In the genomic region with DNA sequence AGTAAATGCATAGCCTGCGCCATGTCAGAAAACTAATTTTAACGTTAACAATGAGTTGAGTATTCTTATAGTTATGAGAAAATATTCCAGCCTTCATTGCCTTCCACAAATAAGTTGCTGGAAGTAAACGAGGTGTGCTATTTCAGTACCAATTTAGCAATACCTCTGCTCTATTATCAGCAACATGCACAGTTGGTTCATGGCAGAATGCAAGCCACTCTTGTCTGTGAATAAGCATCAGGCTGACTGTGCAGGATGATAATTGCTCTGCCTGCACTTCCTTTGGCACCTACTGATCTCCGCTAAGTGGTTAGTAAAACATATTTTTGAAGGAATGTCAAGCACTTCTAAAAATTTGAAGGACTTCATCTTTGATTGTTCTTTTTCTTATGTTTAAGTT, we compare ENCODE assay signal across 17 cellular contexts.
DNase-seq lines count a peak whose midpoint lies in the region; ATAC-seq and TF ChIP-seq lines count a peak whose summit lies in the region.
"Had no signal": no experiment of that assay in that cellular context is flagged by ENCODE, and none has a peak within 500 bp of the region (broad histone marks: within the 10 kb centered on the region; RNA-seq: fewer than 3 reads in every experiment).

No MANE protein-coding gene starts in this region.

- peak; percentile 12 for DNase-seq in NCI-H510A treated with DMSO at 0.1 percent for 48 hours (lab: John Stamatoyannopoulos, UW)
- DNase-seq in NCI-H510A (lab: John Stamatoyannopoulos, UW) = no peak
- peak; percentile 25 to 79 (median 75) for DNase-seq in NCI-H1417 (lab: John Stamatoyannopoulos, UW)
- DNase-seq in NCI-H524 treated with DMSO at 0.1 percent for 48 hours (lab: John Stamatoyannopoulos, UW) = peak; percentile 42
- peak; percentile 6 for DNase-seq in myocyte (ENCODE audit: low read depth)
- no peak for DNase-seq in activated T-cell treated with anti-CD3 and anti-CD28 coated beads, Interleukin-2, amount 50 U/mL, for 48 hours
- no peak for DNase-seq in GM20000 (ENCODE audit: low spot score)
- DNase-seq: CD8-positive, alpha-beta memory T cell; EL; MG63; NCI-H1105 treated with DMSO at 0.1 percent for 48 hours; NCI-H2029 treated with DMSO at 0.1 percent for 48 hours; NK-92 treated with Interleukin-12 subunit alpha and Interleukin-12 subunit beta, amount 100 ng/mL, for 24 hours; OCI-M1; T-cell had no signal

- TF ChIP-seq CTCF in GM20000 (IDR thresholded peaks at IDR 0.05; ENCODE audit: extremely low read depth, missing control alignments) = no peak

- ATAC-seq in GM18868 (IDR thresholded peaks at IDR 0.05; ENCODE audit: unreplicated experiment) = no peak
- ATAC-seq: HepG2, T-cell had no signal

Comparison
In these comparisons a context has a peak if more than half of its experiments do, and no peak if none do; other contexts are left out.
1. DNase-seq: peak in NCI-H510A treated with DMSO at 0.1 percent for 48 hours (single experiment), NCI-H1417 (3 of 3), NCI-H524 treated with DMSO at 0.1 percent for 48 hours (single experiment) and myocyte (single experiment); none in NCI-H510A (single experiment), activated T-cell treated with anti-CD3 and anti-CD28 coated beads, Interleukin-2, amount 50 U/mL, for 48 hours (0 of 2) and GM20000 (single experiment).